ENCODE assay signal across 36 cellular contexts in genomic region chr6:85085875-85086274, GRCh38.
"Had no signal": no experiment of that assay in that cellular context is flagged by ENCODE, and none has a peak within 500 bp of the region (broad histone marks: within the 10 kb centered on the region; RNA-seq: fewer than 3 reads in every experiment).

No MANE protein-coding gene starts in this region.

- H3K9me3 ChIP-seq: MG63 had no signal

- H3K4me3 ChIP-seq: MG63 had no signal

- H3K36me3 ChIP-seq: MG63 had no signal

- H3K27me3 ChIP-seq: MG63 had no signal

- DNase-seq: Karpas-422, Kasumi-1, MG63, MM.1S, MV-4-11, NCI-H1048, NCI-H1092, NCI-H1092 treated with DMSO at 0.1 percent for 48 hours, NCI-H1105 treated with DMSO at 0.1 percent for 48 hours, NCI-H1417, NCI-H1417 treated with DMSO at 0.1 percent for 48 hours, NCI-H1436, NCI-H1436 treated with DMSO at 0.1 percent for 48 hours, NCI-H146, NCI-H1694, NCI-H1694 treated with DMSO at 0.1 percent for 48 hours, NCI-H187, NCI-H187 treated with DMSO at 0.1 percent for 48 hours, NCI-H1930, NCI-H2029, NCI-H2029 treated with DMSO at 0.1 percent for 48 hours, NCI-H2081, NCI-H2081 treated with DMSO at 0.1 percent for 48 hours, NCI-H2107, NCI-H2171, NCI-H2171 treated with DMSO at 0.1 percent for 48 hours, NCI-H2227 treated with DMSO at 0.1 percent for 48 hours, NCI-H226, NCI-H345, NCI-H446, NCI-H446 treated with DMSO at 0.1 percent for 48 hours, NCI-H510A, NCI-H510A treated with DMSO at 0.1 percent for 48 hours, NCI-H524, NCI-H524 treated with DMSO at 0.1 percent for 48 hours, NCI-H526 had no signal
